Comparison of ENCODE assay signal across 8 cellular contexts in genomic region chr3:15636028-15636709, GRCh38. TPM values are rescaled to one million over a fixed set of nuclear protein-coding genes. Genes with fewer than 3 reads are reported as not detected.
DNase-seq lines count a peak whose midpoint lies in the region; ATAC-seq and TF ChIP-seq lines count a peak whose summit lies in the region.

No MANE protein-coding gene starts in this region.

- peak; percentile 54 for ATAC-seq in HG03354 (IDR thresholded peaks at IDR 0.05; ENCODE audit: poor library complexity, severe bottlenecking, unreplicated experiment)
- ATAC-seq in activated CD8-positive, alpha-beta T cell treated with anti-CD3 and anti-CD28 coated beads for 36 hours, result peak; percentile 79

- H3K36me3 ChIP-seq in WERI-Rb-1, result no peaks in the 10 kb centered on the region

- H3K27me3 ChIP-seq in WERI-Rb-1 (ENCODE audit: insufficient read depth, low read depth, severe bottlenecking), result no peaks in the 10 kb centered on the region

- TF ChIP-seq CTCF in GM13976 (IDR thresholded peaks at IDR 0.05; ENCODE audit: borderline replicate concordance, control extremely low read depth, extremely low read depth, insufficient read depth, missing control alignments) (no peak), WERI-Rb-1 (IDR thresholded peaks at IDR 0.05; ENCODE audit: low read depth, low read length) (no peak)
- no peak for TF ChIP-seq CTCF in activated CD8-positive, alpha-beta T cell treated with anti-CD3 and anti-CD28 coated beads for 36 hours (IDR thresholded peaks at IDR 0.05)

- in situ Hi-C loops in GM13976 (cut with MboI; ENCODE audit: low sequenced_read_pairs, unreplicated experiment), result loop anchor here (5.0 kb wide), 1 partner anchor 166 kb away; no protein-coding TSS in a partner anchor

- H3K4me1 Mint-ChIP-seq in activated CD8-positive, alpha-beta T cell treated with anti-CD3 and anti-CD28 coated beads for 36 hours (ENCODE audit: low read depth), result peaks cover 69% of the 10 kb centered on the region

- H3K36me3 Mint-ChIP-seq in activated CD8-positive, alpha-beta T cell treated with anti-CD3 and anti-CD28 coated beads for 36 hours (ENCODE audit: low read depth), result no peaks in the 10 kb centered on the region

- DNase-seq in GM13976 (ENCODE audit: low spot score), result peak; percentile 40
- DNase-seq in activated CD8-positive, alpha-beta T cell treated with anti-CD3 and anti-CD28 coated beads for 36 hours, result peak; percentile 74
- peak; percentile 32 for DNase-seq in germinal center (ENCODE audit: low spot score)
- no peak for DNase-seq in NCI-H146 (lab: John Stamatoyannopoulos, UW)
- DNase-seq in central memory CD4-positive, alpha-beta T cell, result no peak
- DNase-seq in WERI-Rb-1, result no peak

- intact Hi-C loops in activated CD8-positive, alpha-beta T cell treated with anti-CD3 and anti-CD28 coated beads for 36 hours (cut with micrococcal nuclease), result loop anchor here (5.0 kb wide), 1 partner anchor 161 kb away; the partner anchor contains the start of gene ANKRD28

- H3K4me3 ChIP-seq in skin epidermis, result no peak overlapping the region
- no peak overlapping the region for H3K4me3 ChIP-seq in WERI-Rb-1 (ENCODE audit: low read depth, low read length)

- no peaks in the 10 kb centered on the region for H3K9me3 Mint-ChIP-seq in activated CD8-positive, alpha-beta T cell treated with anti-CD3 and anti-CD28 coated beads for 36 hours

- H3K27ac ChIP-seq in skin epidermis (peak overlapping the region in 20 of 21 experiments; percentile 50 to 91 (median 73)), WERI-Rb-1 (no peak overlapping the region)

- CTCF ChIA-PET in activated CD8-positive, alpha-beta T cell treated with anti-CD3 and anti-CD28 coated beads for 36 hours (lab: Charles Lee), result interaction anchor here (2.4 kb wide), 1 partner anchor 10 kb away, joined by 9 read pairs; no protein-coding TSS in a partner anchor

- POLR2A ChIA-PET in activated CD8-positive, alpha-beta T cell treated with anti-CD3 and anti-CD28 coated beads for 36 hours (lab: Charles Lee), result interaction anchor here (0.8 to 1.5 kb wide), 7 partner anchors 11 to 177 kb away, joined by 3 to 6 read pairs (median 4); partner anchors contain the start of genes ANKRD28, BTD and HACL1

- H3K27ac Mint-ChIP-seq in activated CD8-positive, alpha-beta T cell treated with anti-CD3 and anti-CD28 coated beads for 36 hours, result peak overlapping the region; percentile 87

- H3K27me3 Mint-ChIP-seq in activated CD8-positive, alpha-beta T cell treated with anti-CD3 and anti-CD28 coated beads for 36 hours, result no peaks in the 10 kb centered on the region

- peak overlapping the region; percentile 14 for H3K4me3 Mint-ChIP-seq in activated CD8-positive, alpha-beta T cell treated with anti-CD3 and anti-CD28 coated beads for 36 hours

- H3K9me3 ChIP-seq in WERI-Rb-1 (ENCODE audit: severe bottlenecking), result no peaks in the 10 kb centered on the region

RNA-seq across cellular contexts. Expression of gene BTD, which starts 34.6 kb away (rescaled TPM):
- total RNA-seq in activated CD8-positive, alpha-beta T cell treated with anti-CD3 and anti-CD28 coated beads for 36 hours, result 1 to 10 TPM; 3.8 to 4.0 TPM

RNA-seq across cellular contexts. Expression of gene HACL1, which starts 34.8 kb away (rescaled TPM):
- 10 to 100 TPM; 23.6 to 32.0 TPM for total RNA-seq in activated CD8-positive, alpha-beta T cell treated with anti-CD3 and anti-CD28 coated beads for 36 hours

Comparison
In these comparisons a context has a peak if more than half of its experiments do, and no peak if none do; other contexts are left out.
1. DNase-seq: peak in GM13976 (single experiment), activated CD8-positive, alpha-beta T cell treated with anti-CD3 and anti-CD28 coated beads for 36 hours (single experiment) and germinal center (single experiment); none in NCI-H146 (single experiment), central memory CD4-positive, alpha-beta T cell (single experiment) and WERI-Rb-1 (single experiment).